In the genomic region with DNA sequence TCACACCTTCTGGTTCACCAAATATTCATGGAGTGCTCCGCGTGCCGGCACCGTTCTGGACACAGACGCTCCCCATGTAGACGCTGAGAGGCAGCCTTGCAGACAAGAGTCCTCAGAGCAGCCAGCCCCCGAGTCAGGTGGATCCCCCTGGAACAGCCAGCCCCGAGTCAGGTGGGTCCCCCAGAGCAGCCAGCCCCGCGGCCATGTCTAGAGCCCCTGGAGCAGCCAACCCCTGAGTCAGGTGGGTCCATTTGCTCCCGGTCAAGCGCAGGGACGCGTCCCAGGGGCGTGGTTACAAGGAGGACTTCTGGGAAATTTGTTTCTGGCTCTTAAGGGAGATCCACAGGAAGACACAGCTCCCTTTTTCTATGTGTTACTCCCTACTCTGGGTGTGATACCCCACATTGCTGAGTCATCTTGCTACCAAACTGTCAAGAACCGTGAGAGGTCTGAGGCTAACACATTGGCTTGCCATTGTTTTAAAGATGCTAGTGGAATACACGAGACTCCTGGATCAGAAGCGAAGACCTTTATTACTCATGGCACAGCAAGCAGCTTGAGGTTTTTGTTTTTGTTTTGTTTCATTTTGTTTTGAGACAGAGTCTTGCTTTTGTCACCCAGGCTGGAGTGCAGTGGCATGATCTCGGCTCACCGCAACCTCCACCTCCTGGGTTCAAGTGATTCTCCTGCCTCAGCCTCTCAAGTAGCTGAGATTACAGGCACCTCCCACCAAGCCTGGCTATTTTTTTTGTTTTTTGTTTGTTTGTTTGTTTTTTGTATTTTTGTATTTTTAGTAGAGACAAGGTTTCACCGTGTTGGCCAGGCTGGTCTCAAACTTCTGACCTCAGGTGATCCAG, we compare ENCODE assay signal across 13 cellular contexts. TPM values are rescaled to one million over a fixed set of nuclear protein-coding genes. Genes with fewer than 3 reads are reported as not detected.
DNase-seq lines count a peak whose midpoint lies in the region; ATAC-seq and TF ChIP-seq lines count a peak whose summit lies in the region.
"Had no signal": no experiment of that assay in that cellular context is flagged by ENCODE, and none has a peak within 500 bp of the region (broad histone marks: within the 10 kb centered on the region; RNA-seq: fewer than 3 reads in every experiment).

No MANE protein-coding gene starts in this region.

- intact Hi-C loops in Right ventricle myocardium superior (cut with DNase I) (no loop called here), cardiac septum (cut with DNase I) (no loop called here), stomach (cut with DNase I; ENCODE audit: low total_unique reads) (no loop called here)

- TF ChIP-seq CTCF in stomach (IDR thresholded peaks at IDR 0.05): no peak

- TF ChIP-seq POLR2A in stomach (IDR thresholded peaks at IDR 0.05): no peak

- H3K27ac ChIP-seq in KOPT-K1 (ENCODE audit: low read depth, low read length, poor library complexity, severe bottlenecking) (peak overlapping the region; percentile 91), stomach (no peak overlapping the region)
- H3K27ac ChIP-seq: neutrophil had no signal

- no peak for TF ChIP-seq EP300 in stomach (IDR thresholded peaks at IDR 0.05)

- H3K4me3 ChIP-seq in stomach: no peak overlapping the region

- WGBS in stomach, 5 donors: 75 to 79% (median 76%) methylated on average over 14 to 21 of the region's 21 CpGs

- DNase-seq in Right ventricle myocardium superior: peak; percentile 39
- no peak for DNase-seq in cardiac septum (ENCODE audit: low spot score)
- peak; percentile 25 for DNase-seq in activated gamma-delta T cell treated with anti-CD3 and anti-CD28 coated beads, Interleukin-2, amount 50 U/mL, for 16 hours (ENCODE audit: low read depth)
- peak; percentile 20 for DNase-seq in stimulated activated naive CD8-positive, alpha-beta T cell treated with anti-CD3 and anti-CD28 coated beads, Interleukin-15, Interleukin-2, amounts not matched to agents 100 U/mL and 50 U/mL, for 24 hours
- DNase-seq in NCI-H524 treated with DMSO at 0.1 percent for 48 hours (lab: John Stamatoyannopoulos, UW): no peak
- DNase-seq in stomach: no peak
- DNase-seq: NCI-H2171; stimulated activated CD4-positive, alpha-beta T cell treated with anti-CD3 and anti-CD28 coated beads, Interleukin-2, amount 100 ng/mL, for 24 hours; substantia nigra had no signal

- no peaks in the 10 kb centered on the region for H3K36me3 ChIP-seq in KOPT-K1 (ENCODE audit: insufficient read depth, low read length)
- H3K36me3 ChIP-seq in stomach: no peaks in the 10 kb centered on the region
- H3K36me3 ChIP-seq: neutrophil had no signal

- H3K9me3 ChIP-seq in KOPT-K1 (ENCODE audit: insufficient read depth, low read length, poor library complexity, severe bottlenecking) (no peaks in the 10 kb centered on the region), stomach (peaks cover 0 to 2% (median 0%) of the 10 kb centered on the region in 4 donors)
- H3K9me3 ChIP-seq: neutrophil had no signal

- no peak for ATAC-seq in Right ventricle myocardium superior (ENCODE audit: poor library complexity)
- peak; percentile 89 for ATAC-seq in stimulated activated naive CD8-positive, alpha-beta T cell treated with anti-CD3 and anti-CD28 coated beads, Interleukin-15, Interleukin-2, amounts not matched to agents 100 U/mL and 50 U/mL, for 24 hours
- no peak for ATAC-seq in HG02678 (IDR thresholded peaks at IDR 0.05; ENCODE audit: unreplicated experiment)

- H3K4me1 ChIP-seq in stomach: no peaks in the 10 kb centered on the region

- H3K27me3 ChIP-seq in stomach: peaks cover 0 to 78% (median 25%) of the 10 kb centered on the region in 3 donors
- H3K27me3 ChIP-seq: neutrophil had no signal

RNA-seq across cellular contexts. Expression of gene CBFA2T3, which starts 43.3 kb away (rescaled TPM):
- total RNA-seq in Right ventricle myocardium superior: 8.6 TPM
- total RNA-seq in cardiac septum: 5.9 TPM
- 10 to 100 TPM in 1 of 5 donors, 1 to 10 TPM in 2, under 1 TPM in 2; 0.58 to 57.6 (median 3.5) TPM for total RNA-seq in stomach
- 1 to 10 TPM; 1.6 to 2.8 (median 2.1) TPM for polyA plus RNA-seq in stomach
- total RNA-seq: SK-MEL-5 had no signal

Comparison
In these comparisons a context has a peak if more than half of its experiments do, and no peak if none do; other contexts are left out.
1. DNase-seq: peak in Right ventricle myocardium superior (single experiment), activated gamma-delta T cell treated with anti-CD3 and anti-CD28 coated beads, Interleukin-2, amount 50 U/mL, for 16 hours (single experiment) and stimulated activated naive CD8-positive, alpha-beta T cell treated with anti-CD3 and anti-CD28 coated beads, Interleukin-15, Interleukin-2, amounts not matched to agents 100 U/mL and 50 U/mL, for 24 hours (single experiment); none in cardiac septum (single experiment), NCI-H524 treated with DMSO at 0.1 percent for 48 hours (single experiment) and stomach (single experiment).